Comparison of ENCODE assay signal across 8 cellular contexts in genomic region chr9:65430221-65430620, GRCh38.
"Had no signal": no experiment of that assay in that cellular context is flagged by ENCODE, and none has a peak within 500 bp of the region (broad histone marks: within the 10 kb centered on the region; RNA-seq: fewer than 3 reads in every experiment).

No MANE protein-coding gene starts in this region.

- H3K4me3 ChIP-seq: GM23248, GM23338, HAP-1 had no signal

- DNase-seq: GM23248, GOT3, H7, H9, HCEC 1CT, HFFc6 had no signal

- H3K9me3 ChIP-seq: HAP-1 had no signal

- H3K4me1 ChIP-seq: HAP-1 had no signal

- H2AFZ ChIP-seq: GM23248, GM23338 had no signal

- H3K27ac ChIP-seq: GM23248 had no signal

- H3K4me2 ChIP-seq: GM23338 had no signal

- H3K9ac ChIP-seq: GM23248 had no signal

- H3K36me3 ChIP-seq: HAP-1 had no signal
